Comparison of ENCODE assay signal across 1 cellular context in genomic region chr1:65539272-65540131, GRCh38.
TF ChIP-seq lines count a peak whose summit lies in the region.

No MANE protein-coding gene starts in this region.

TF ChIP-seq in K562, 482 proteins besides CTCF, POLR2A, EP300 and RAD21 (continued from another document and continues in another):
- no peak for TF ChIP-seq ZBTB2 (IDR thresholded peaks at IDR 0.05)
- TF ChIP-seq ZNF263 (CRISPR knock-in tag; IDR thresholded peaks at IDR 0.05; ENCODE audit: borderline replicate concordance), result no peak
- no peak for TF ChIP-seq ZBTB12 (CRISPR knock-in tag; IDR thresholded peaks at IDR 0.05)
- TF ChIP-seq RBBP5 (IDR thresholded peaks at IDR 0.05; ENCODE audit: borderline replicate concordance, insufficient read depth, low read length, poor library complexity, severe bottlenecking), result no peak
- TF ChIP-seq CBX5 (IDR thresholded peaks at IDR 0.05; ENCODE audit: borderline replicate concordance, low read depth), result no peak
- no peak for TF ChIP-seq ZNF696 (CRISPR knock-in tag; conservative IDR thresholded peaks at IDR 0.05)
- no peak for TF ChIP-seq CBFA2T3 (IDR thresholded peaks at IDR 0.05)
- TF ChIP-seq UBTF (IDR thresholded peaks at IDR 0.05; ENCODE audit: borderline replicate concordance in 1 of 2, low read depth in 2 of 2, low read length in 2 of 2), result no peak
- no peak for TF ChIP-seq JUNB (CRISPR knock-in tag; conservative IDR thresholded peaks at IDR 0.05)
- TF ChIP-seq NR2C2 (CRISPR knock-in tag; IDR thresholded peaks at IDR 0.05), result no peak
- TF ChIP-seq NR2C2 (tag; IDR thresholded peaks at IDR 0.05), result no peak
- TF ChIP-seq ZNF592 (IDR thresholded peaks at IDR 0.05), result peak; percentile 56
- TF ChIP-seq HDGF (IDR thresholded peaks at IDR 0.05), result no peak
- TF ChIP-seq MCM5 (IDR thresholded peaks at IDR 0.05; ENCODE audit: low read depth), result no peak
- TF ChIP-seq GMEB1 (CRISPR knock-in tag; IDR thresholded peaks at IDR 0.05), result no peak
- TF ChIP-seq SMARCA4 (IDR thresholded peaks at IDR 0.05), result no peak
- TF ChIP-seq HDAC6 (IDR thresholded peaks at IDR 0.05; ENCODE audit: low read depth, low read length), result no peak
- no peak for TF ChIP-seq PCBP2 (IDR thresholded peaks at IDR 0.05; ENCODE audit: low read depth, low read length, poor library complexity, severe bottlenecking)
- TF ChIP-seq ZNF644 (tag; IDR thresholded peaks at IDR 0.05; ENCODE audit: low read depth), result no peak
- TF ChIP-seq PHB2 (IDR thresholded peaks at IDR 0.05; ENCODE audit: low read depth), result no peak
- no peak for TF ChIP-seq THAP12 (CRISPR knock-in tag; IDR thresholded peaks at IDR 0.05)
- TF ChIP-seq NFIC (IDR thresholded peaks at IDR 0.05), result no peak
- no peak for TF ChIP-seq LEF1 (IDR thresholded peaks at IDR 0.05)
- no peak for TF ChIP-seq CBX8 (IDR thresholded peaks at IDR 0.05; ENCODE audit: borderline replicate concordance, extremely low read depth, low read depth, low read length, poor library complexity, severe bottlenecking)
- no peak for TF ChIP-seq MEF2D (tag; conservative IDR thresholded peaks at IDR 0.05; ENCODE audit: low read depth)
- no peak for TF ChIP-seq FOXP1 (CRISPR knock-in tag; IDR thresholded peaks at IDR 0.05)
- TF ChIP-seq ZNF655 (CRISPR knock-in tag; IDR thresholded peaks at IDR 0.05), result no peak
- no peak for TF ChIP-seq NKRF (IDR thresholded peaks at IDR 0.05; ENCODE audit: borderline replicate concordance)
- TF ChIP-seq ARID3A (IDR thresholded peaks at IDR 0.05; ENCODE audit: borderline replicate concordance, low read depth, low read length), result 0 out of 2 replicates have a peak, but pooled peaks have one; percentile 37
- TF ChIP-seq ZNF707 (CRISPR knock-in tag; conservative IDR thresholded peaks at IDR 0.05), result no peak
- no peak for TF ChIP-seq RBM14 (IDR thresholded peaks at IDR 0.05; ENCODE audit: borderline replicate concordance, insufficient read depth, low read depth, low read length)
- no peak for TF ChIP-seq MCM7 (IDR thresholded peaks at IDR 0.05)
- TF ChIP-seq TAF15 (IDR thresholded peaks at IDR 0.05; ENCODE audit: low read depth, low read length), result no peak
- no peak for TF ChIP-seq ZNF76 (CRISPR knock-in tag; IDR thresholded peaks at IDR 0.05; ENCODE audit: borderline replicate concordance)
- no peak for TF ChIP-seq PREB (CRISPR knock-in tag; IDR thresholded peaks at IDR 0.05)
- no peak for TF ChIP-seq HEY1 (CRISPR knock-in tag; IDR thresholded peaks at IDR 0.05; ENCODE audit: borderline replicate concordance)
- TF ChIP-seq YY1 (IDR thresholded peaks at IDR 0.05; ENCODE audit: borderline replicate concordance in 1 of 3, control insufficient read depth in 1 of 3, extremely low read depth in 1 of 3, insufficient read depth in 3 of 3, insufficient read length in 1 of 3, insufficient replicate concordance in 2 of 3, low read depth in 1 of 3, low read length in 2 of 3), result peak in 1 of 3 experiments; percentile 59
- TF ChIP-seq FOXA1 (IDR thresholded peaks at IDR 0.05; ENCODE audit: borderline replicate concordance), result no peak
- TF ChIP-seq CREB3 (tag; conservative IDR thresholded peaks at IDR 0.05; ENCODE audit: low read depth), result peak; percentile 48; the same call in 1 of the 2 replicates
- no peak for TF ChIP-seq ZNF311 (CRISPR knock-in tag; IDR thresholded peaks at IDR 0.05)
